In genomic region chr19:44582581-44583265, GRCh38 we compare ENCODE assay signal across 8 cellular contexts. TPM values are rescaled to one million over a fixed set of nuclear protein-coding genes. Genes with fewer than 3 reads are reported as not detected.
DNase-seq lines count a peak whose midpoint lies in the region; ATAC-seq and TF ChIP-seq lines count a peak whose summit lies in the region.

No MANE protein-coding gene starts in this region.

- DNase-seq in activated CD4-positive, CD25-positive, alpha-beta regulatory T cell treated with anti-CD3 and anti-CD28 coated beads, Interleukin-2, amount 50 U/mL, for 72 hours = peak; percentile 32
- peak; percentile 32 for DNase-seq in NCI-H69 (lab: John Stamatoyannopoulos, UW)
- DNase-seq in epithelial cell of proximal tubule (ENCODE audit: low read depth) = no peak
- peak; percentile 62 for DNase-seq in stimulated activated CD4-positive, alpha-beta T cell treated with anti-CD3 and anti-CD28 coated beads, Interleukin-15, amount 100 ng/mL, for 24 hours
- no peak for DNase-seq in GM19238 (ENCODE audit: insufficient read length, low spot score)

- no peak overlapping the region for H3K4me3 ChIP-seq in epithelial cell of proximal tubule (ENCODE audit: low read depth, low read length)

- no peak for ATAC-seq in activated CD4-positive, CD25-positive, alpha-beta regulatory T cell treated with anti-CD3 and anti-CD28 coated beads, Interleukin-2, amount 50 U/mL, for 24 hours
- ATAC-seq in GM21528 (IDR thresholded peaks at IDR 0.05; ENCODE audit: low FRiP score, unreplicated experiment) = no peak
- no peak for ATAC-seq in HG03378 (IDR thresholded peaks at IDR 0.05; ENCODE audit: unreplicated experiment)

- TF ChIP-seq CTCF in epithelial cell of proximal tubule (conservative IDR thresholded peaks at IDR 0.05; ENCODE audit: low read depth, low read length) = peak; percentile 84

RNA-seq across cellular contexts. Expression of gene IGSF23, which starts 30.6 kb away (rescaled TPM):
- total RNA-seq in epithelial cell of proximal tubule = 0.12 TPM in 1 of 2 replicates, not detected in the other

RNA-seq across cellular contexts. Expression of gene CEACAM20, which starts 53.2 kb away (rescaled TPM):
- total RNA-seq in epithelial cell of proximal tubule = not detected in 2 replicates

Comparison
In these comparisons a context has a peak if more than half of its experiments do, and no peak if none do; other contexts are left out.
1. DNase-seq: peak in activated CD4-positive, CD25-positive, alpha-beta regulatory T cell treated with anti-CD3 and anti-CD28 coated beads, Interleukin-2, amount 50 U/mL, for 72 hours (single experiment), NCI-H69 (single experiment) and stimulated activated CD4-positive, alpha-beta T cell treated with anti-CD3 and anti-CD28 coated beads, Interleukin-15, amount 100 ng/mL, for 24 hours (single experiment); none in epithelial cell of proximal tubule (single experiment) and GM19238 (single experiment).